ENCODE assay signal across 8 cellular contexts in the genomic region with DNA sequence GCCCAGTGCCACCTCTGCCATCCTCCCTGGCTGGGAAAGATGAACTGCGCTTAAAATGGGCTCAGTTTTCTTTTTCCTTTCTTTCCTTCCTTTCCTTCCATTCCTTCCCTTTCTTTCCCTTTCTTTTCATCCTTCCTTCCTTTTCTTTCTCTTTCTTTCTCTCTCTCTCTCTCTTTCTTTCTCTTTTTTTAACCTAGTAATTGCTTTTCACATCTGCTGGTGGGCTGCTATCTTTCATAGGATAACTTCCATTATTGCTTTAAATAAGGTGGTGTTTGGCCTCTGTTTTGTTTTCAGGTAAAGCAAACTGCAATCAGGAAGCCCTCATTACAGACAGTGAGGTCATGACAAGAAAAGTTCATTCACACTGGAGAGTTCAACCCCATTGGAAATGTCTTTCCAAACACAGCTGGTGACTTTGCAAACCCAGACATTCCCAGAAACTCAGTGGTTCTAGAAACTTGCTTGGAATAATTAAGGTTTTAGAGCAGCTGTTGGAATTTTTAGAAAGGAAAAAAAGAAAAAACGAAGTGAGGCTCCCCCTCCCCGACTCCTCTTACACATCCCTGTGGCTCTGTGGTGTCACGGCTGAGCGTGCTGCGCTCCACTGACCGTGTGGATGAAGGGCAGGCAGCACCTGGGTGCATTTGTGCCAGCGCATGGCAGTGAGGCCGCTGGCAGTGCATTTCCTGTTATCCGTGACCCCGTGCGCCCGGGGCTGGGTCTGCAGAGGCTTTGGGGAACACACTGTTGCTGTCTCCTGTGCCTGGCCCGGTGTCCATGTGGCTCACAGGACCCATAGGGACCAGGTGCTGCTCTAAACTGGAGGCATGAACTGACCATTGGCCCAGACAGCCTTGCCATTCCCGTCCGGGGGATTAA.
DNase-seq lines count a peak whose midpoint lies in the region; ATAC-seq lines count a peak whose summit lies in the region.

No MANE protein-coding gene starts in this region.

- in situ Hi-C loops in ACHN (cut with HindIII; ENCODE audit: low pct_ligation_motif_present, low pct_unique_long_range_greater_than_20kb, low sequenced_read_pairs), result no loop called here

- ATAC-seq in activated T-cell treated with anti-CD3 and anti-CD28 coated beads, Interleukin-2, amount 50 U/mL, for 72 hours (replicated peaks in 1 of 2), result no peak
- no peak for ATAC-seq in GM18520 (IDR thresholded peaks at IDR 0.05; ENCODE audit: unreplicated experiment)

- DNase-seq in NCI-H2107 (lab: John Stamatoyannopoulos, UW) (peak; percentile 39), NCI-H2107 treated with DMSO at 0.1 percent for 48 hours (lab: John Stamatoyannopoulos, UW; ENCODE audit: unreplicated experiment) (no peak), kidney tubule cell (ENCODE audit: low spot score) (peak; percentile 71), substantia nigra (lab: John Stamatoyannopoulos, UW) (no peak), ACHN (no peak), 8988T (no peak)
- DNase-seq in activated T-cell treated with anti-CD3 and anti-CD28 coated beads, Interleukin-2, amount 50 U/mL, for 72 hours, result no peak

- peaks cover 5 to 13% of the 10 kb centered on the region in 2 donors for H3K36me3 Mint-ChIP-seq in activated T-cell treated with anti-CD3 and anti-CD28 coated beads, Interleukin-2, amount 50 U/mL, for 72 hours (ENCODE audit: insufficient read depth in 2 of 2)

- H3K27ac ChIP-seq in substantia nigra (ENCODE audit: low read depth, low read length, poor library complexity, severe bottlenecking), result peak overlapping the region; percentile 98

- H3K4me3 Mint-ChIP-seq in activated T-cell treated with anti-CD3 and anti-CD28 coated beads, Interleukin-2, amount 50 U/mL, for 72 hours, result peak overlapping the region; percentile 68 to 97

- H3K4me1 Mint-ChIP-seq in activated T-cell treated with anti-CD3 and anti-CD28 coated beads, Interleukin-2, amount 50 U/mL, for 72 hours (ENCODE audit: low read depth), result peaks cover 74% of the 10 kb centered on the region

- H3K9me3 Mint-ChIP-seq in activated T-cell treated with anti-CD3 and anti-CD28 coated beads, Interleukin-2, amount 50 U/mL, for 72 hours, result no peaks in the 10 kb centered on the region

- no peaks in the 10 kb centered on the region for H3K27me3 Mint-ChIP-seq in activated T-cell treated with anti-CD3 and anti-CD28 coated beads, Interleukin-2, amount 50 U/mL, for 72 hours (ENCODE audit: low read depth)

- peak overlapping the region; percentile 99 for H3K27ac Mint-ChIP-seq in activated T-cell treated with anti-CD3 and anti-CD28 coated beads, Interleukin-2, amount 50 U/mL, for 72 hours

Comparison
In these comparisons a context has a peak if more than half of its experiments do, and no peak if none do; other contexts are left out.
1. DNase-seq: peak in NCI-H2107 (single experiment) and kidney tubule cell (single experiment); none in NCI-H2107 treated with DMSO at 0.1 percent for 48 hours (single experiment), activated T-cell treated with anti-CD3 and anti-CD28 coated beads, Interleukin-2, amount 50 U/mL, for 72 hours (0 of 2), substantia nigra (0 of 49), ACHN (single experiment) and 8988T (single experiment).